8 cellular contexts compared by ENCODE assay signal in genomic region chr14:49586673-49587460, GRCh38. TPM values are rescaled to one million over a fixed set of nuclear protein-coding genes. Genes with fewer than 3 reads are reported as not detected.
DNase-seq lines count a peak whose midpoint lies in the region; TF ChIP-seq lines count a peak whose summit lies in the region.

No MANE protein-coding gene starts in this region.

- peak overlapping the region; percentile 76 for H3K9ac ChIP-seq in adipocyte (ENCODE audit: low read length)

- 2% methylated on average over 14 of the region's 21 CpGs for WGBS in prostate gland

- no peaks in the 10 kb centered on the region for H3K27me3 ChIP-seq in HAP-1 (ENCODE audit: low read depth)
- H3K27me3 ChIP-seq in adipocyte (replicated peaks; ENCODE audit: control insufficient read depth, insufficient read depth, low read length), result no peaks in the 10 kb centered on the region
- no peaks in the 10 kb centered on the region for H3K27me3 ChIP-seq in cardiac muscle cell
- H3K27me3 ChIP-seq in prostate gland (replicated peaks; ENCODE audit: insufficient read depth), result no peaks in the 10 kb centered on the region

- H3K9me3 ChIP-seq in HAP-1 (no peaks in the 10 kb centered on the region), adipocyte (ENCODE audit: control insufficient read depth, low read length) (no peaks in the 10 kb centered on the region), cardiac muscle cell (ENCODE audit: low read depth) (no peaks in the 10 kb centered on the region), prostate gland (no peaks in the 10 kb centered on the region)

- H3K4me3 ChIP-seq in HAP-1 (peak overlapping the region; percentile 95), adipocyte (ENCODE audit: low read length) (peak overlapping the region; percentile 95), cardiac muscle cell (peak overlapping the region; percentile 84), prostate gland (peak overlapping the region; percentile 81 to 94)

- H3K36me3 ChIP-seq in HAP-1 (replicated peaks) (peaks cover 38% of the 10 kb centered on the region), adipocyte (ENCODE audit: control insufficient read depth, insufficient read depth, low read length, severe bottlenecking) (peaks cover 26% of the 10 kb centered on the region), cardiac muscle cell (peaks cover 6% of the 10 kb centered on the region), prostate gland (peaks cover 0 to 9% of the 10 kb centered on the region in 2 donors)

- TF ChIP-seq POLR2A in prostate gland (IDR thresholded peaks at IDR 0.05), result no peak

- in situ Hi-C loops in HAP-1 (cut with MboI; ENCODE audit: low sequenced_read_pairs), result no loop called here

- peak overlapping the region; percentile 79 for H3K27ac ChIP-seq in cardiac muscle cell
- peak overlapping the region; percentile 87 for H3K27ac ChIP-seq in prostate gland

- TF ChIP-seq CTCF in LNCAP (IDR thresholded peaks at IDR 0.05), result peak; percentile 93
- peak; percentile 73 for TF ChIP-seq CTCF in cardiac muscle cell (IDR thresholded peaks at IDR 0.05; ENCODE audit: low read depth, low read length)
- TF ChIP-seq CTCF in prostate gland (IDR thresholded peaks at IDR 0.05), result peak; percentile 61 to 91 (median 80)

- intact Hi-C loops in prostate gland (cut with DNase I), result no loop called here

- H3K4me1 ChIP-seq in HAP-1 (peaks cover 9% of the 10 kb centered on the region), adipocyte (ENCODE audit: control insufficient read depth, insufficient read depth, low read length) (peaks cover 23% of the 10 kb centered on the region), cardiac muscle cell (ENCODE audit: low read depth) (peaks cover 12% of the 10 kb centered on the region), prostate gland (replicated peaks) (no peaks in the 10 kb centered on the region)

- DNase-seq in GM04504 (ENCODE audit: low read depth) (peak; percentile 57), HAP-1 (ENCODE audit: low spot score in 2 of 2) (peak; percentile 72 to 73), RPMI8226 (peak; percentile 44), adipocyte (ENCODE audit: low read depth) (peak; percentile 89), cardiac muscle cell (ENCODE audit: low read depth in 1 of 2, low spot score in 1 of 2) (peak; percentile 59 to 82), prostate gland (ENCODE audit: low spot score) (no peak), HuH-7.5 (ENCODE audit: low spot score) (no peak)

RNA-seq across cellular contexts. Expression of gene RPS29, which starts 0.7 kb away (rescaled TPM):
- total RNA-seq in cardiac muscle cell (498 and 2,037 TPM in 2 replicates), prostate gland (1,000 to 10,000 TPM; 4,045 to 4,896 TPM)
- polyA plus RNA-seq in cardiac muscle cell, result 1,089 and 1,188 TPM in 2 replicates

RNA-seq across cellular contexts. Expression of gene LRR1, which starts 11.9 kb away (rescaled TPM):
- 10.0 and 11.2 TPM in 2 replicates for total RNA-seq in cardiac muscle cell
- polyA plus RNA-seq in cardiac muscle cell, result 22.8 and 29.5 TPM in 2 replicates
- total RNA-seq in prostate gland, result 1 to 10 TPM; 7.0 to 8.4 TPM

RNA-seq across cellular contexts. Expression of gene RPL36AL, which starts 33.6 kb away (rescaled TPM):
- total RNA-seq in cardiac muscle cell, result 165 and 197 TPM in 2 replicates
- 185 and 208 TPM in 2 replicates for polyA plus RNA-seq in cardiac muscle cell
- 100 to 1,000 TPM; 170 to 176 TPM for total RNA-seq in prostate gland

RNA-seq across cellular contexts. Expression of gene MGAT2, which starts 33.7 kb away (rescaled TPM):
- total RNA-seq in cardiac muscle cell, result 45.3 and 48.5 TPM in 2 replicates
- 35.2 and 35.9 TPM in 2 replicates for polyA plus RNA-seq in cardiac muscle cell
- total RNA-seq in prostate gland, result 10 to 100 TPM; 34.7 to 69.0 TPM

RNA-seq across cellular contexts. Expression of gene DNAAF2, which starts 48.2 kb away (rescaled TPM):
- 28.0 and 28.9 TPM in 2 replicates for total RNA-seq in cardiac muscle cell
- polyA plus RNA-seq in cardiac muscle cell, result 26.0 and 34.9 TPM in 2 replicates
- total RNA-seq in prostate gland, result 10 to 100 TPM; 11.2 to 11.9 TPM

Comparison
In these comparisons a context has a peak if more than half of its experiments do, and no peak if none do; other contexts are left out.
1. DNase-seq: peak in GM04504 (single experiment), HAP-1 (2 of 2), RPMI8226 (single experiment), adipocyte (single experiment) and cardiac muscle cell (2 of 2); none in prostate gland (single experiment) and HuH-7.5 (single experiment).
2. Peak in every context shown above with its lines, with median percentiles within 50 percentile points of each other: H3K4me3 ChIP-seq and CTCF ChIP-seq.